Comparison of ENCODE assay signal across 9 cellular contexts in the genomic region with DNA sequence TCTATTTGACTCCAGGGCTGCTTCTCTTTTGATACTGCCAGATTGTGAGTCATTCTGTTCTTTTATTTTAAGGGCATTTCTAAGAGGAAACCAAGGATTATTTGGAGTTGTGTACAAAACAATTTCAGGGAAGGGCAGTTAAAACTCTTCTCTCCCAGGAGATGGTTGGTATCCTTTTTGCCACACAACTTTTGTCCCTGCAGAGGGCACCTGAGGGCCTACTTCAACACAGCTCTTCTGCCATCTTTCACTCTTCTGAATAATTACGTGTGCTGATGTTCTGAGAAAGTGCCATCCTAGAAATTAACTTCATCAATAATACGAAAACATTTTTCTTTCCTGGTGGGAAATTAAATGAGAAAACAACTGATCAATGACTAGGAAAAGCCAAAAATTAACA.
DNase-seq lines count a peak whose midpoint lies in the region; ATAC-seq and TF ChIP-seq lines count a peak whose summit lies in the region.
"Had no signal": no experiment of that assay in that cellular context is flagged by ENCODE, and none has a peak within 500 bp of the region (broad histone marks: within the 10 kb centered on the region; RNA-seq: fewer than 3 reads in every experiment).

No MANE protein-coding gene starts in this region.

- no peaks in the 10 kb centered on the region for H3K36me3 ChIP-seq in PC-3 (ENCODE audit: low read depth, low read length)
- H3K36me3 ChIP-seq in gastroesophageal sphincter = no peaks in the 10 kb centered on the region

- H3F3A ChIP-seq in PC-3 (ENCODE audit: low read length, unreplicated experiment) = no peaks in the 10 kb centered on the region

- in situ Hi-C loops in ACHN (cut with HindIII; ENCODE audit: low pct_ligation_motif_present, low pct_unique_long_range_greater_than_20kb, low sequenced_read_pairs) = no loop called here

- H3K9me3 ChIP-seq in PC-3 (ENCODE audit: low read length) (no peaks in the 10 kb centered on the region), gastroesophageal sphincter (no peaks in the 10 kb centered on the region)

- no peaks in the 10 kb centered on the region for H3K4me1 ChIP-seq in PC-3 (ENCODE audit: insufficient read depth, low read length)
- no peaks in the 10 kb centered on the region for H3K4me1 ChIP-seq in gastroesophageal sphincter

- BruUV-seq in PC-3 (replicated peaks; lab: Mats Ljungman, UMichigan) = no TSS peak

- no peaks in the 10 kb centered on the region for H3K27me3 ChIP-seq in PC-3 (ENCODE audit: low read length)
- no peaks in the 10 kb centered on the region for H3K27me3 ChIP-seq in gastroesophageal sphincter

- H2AFZ ChIP-seq in PC-3 (ENCODE audit: low read length) = no peak overlapping the region

- ATAC-seq in PC-3 (peak; percentile 97), GM21737 (IDR thresholded peaks at IDR 0.05; ENCODE audit: unreplicated experiment) (no peak), left ventricle myocardium superior (no peak), gastroesophageal sphincter (no peak)

- no peak for TF ChIP-seq EP300 in gastroesophageal sphincter (IDR thresholded peaks at IDR 0.05)

- POLR2A ChIA-PET in PC-3 (lab: Charles Lee; ENCODE audit: unreplicated experiment) = interaction anchor here (0.5 kb wide), 1 partner anchor 30 kb away, joined by 3 read pairs; no protein-coding TSS in a partner anchor

- intact Hi-C loops in PC-3 (cut with micrococcal nuclease) (loop anchor here (1.0 to 10.0 kb wide), 3 partner anchors 135 to 199 kb away; no protein-coding TSS in a partner anchor), left ventricle myocardium superior (cut with micrococcal nuclease) (no loop called here), lower leg skin (cut with DNase I; ENCODE audit: low total_unique reads) (no loop called here)

- no peaks in the 10 kb centered on the region for H3K9me2 ChIP-seq in PC-3 (replicated peaks; ENCODE audit: low read length)

- no peak overlapping the region for H3K27ac ChIP-seq in PC-3 (ENCODE audit: low read length)
- H3K27ac ChIP-seq in gastroesophageal sphincter = no peak overlapping the region

- no peaks in the 10 kb centered on the region for H4K20me1 ChIP-seq in PC-3 (ENCODE audit: low read length)

- no peak overlapping the region for H3K4me2 ChIP-seq in PC-3 (ENCODE audit: low read length)

- CTCF ChIA-PET in PC-3 (lab: Charles Lee) = no interaction called here

- no peaks in the 10 kb centered on the region for H3K79me2 ChIP-seq in PC-3 (ENCODE audit: low read length)

- no peak overlapping the region for H3K9ac ChIP-seq in PC-3 (ENCODE audit: low read length)

- TF ChIP-seq CTCF in PC-3 (conservative IDR thresholded peaks at IDR 0.05; ENCODE audit: low read depth, low read length) (peak; percentile 86), gastroesophageal sphincter (IDR thresholded peaks at IDR 0.05) (no peak), lower leg skin (IDR thresholded peaks at IDR 0.05) (no peak)

- WGBS in gastroesophageal sphincter (ENCODE audit: low coverage in 1 of 2), 2 donors = 54 to 74% methylated on average over 2 of the region's 2 CpGs
- WGBS in lower leg skin, 2 donors = 53 to 57% methylated on average over 2 of the region's 2 CpGs

- no peak overlapping the region for H3K4me3 ChIP-seq in PC-3 (ENCODE audit: low read length)
- no peak overlapping the region for H3K4me3 ChIP-seq in gastroesophageal sphincter
- H3K4me3 ChIP-seq in lower leg skin (ENCODE audit: low read depth, poor library complexity, severe bottlenecking) = no peak overlapping the region

- DNase-seq in ACHN = peak; percentile 24
- peak; percentile 11 for DNase-seq in GM04503 (ENCODE audit: low read depth)
- DNase-seq in PC-3 = peak; percentile 67
- peak; percentile 19 for DNase-seq in fibroblast of peridontal ligament (ENCODE audit: extremely low read depth)
- DNase-seq in left ventricle myocardium superior = no peak
- no peak for DNase-seq in lower leg skin (ENCODE audit: low spot score in 2 of 2)
- DNase-seq: NCI-H2171 had no signal

- TF ChIP-seq POLR2A in gastroesophageal sphincter (IDR thresholded peaks at IDR 0.05) (no peak), lower leg skin (IDR thresholded peaks at IDR 0.05) (no peak)

Comparison
In these comparisons a context has a peak if more than half of its experiments do, and no peak if none do; other contexts are left out.
1. DNase-seq: peak in ACHN (single experiment), GM04503 (single experiment), PC-3 (single experiment) and fibroblast of peridontal ligament (single experiment); none in left ventricle myocardium superior (single experiment) and lower leg skin (0 of 2).